In the genomic region with DNA sequence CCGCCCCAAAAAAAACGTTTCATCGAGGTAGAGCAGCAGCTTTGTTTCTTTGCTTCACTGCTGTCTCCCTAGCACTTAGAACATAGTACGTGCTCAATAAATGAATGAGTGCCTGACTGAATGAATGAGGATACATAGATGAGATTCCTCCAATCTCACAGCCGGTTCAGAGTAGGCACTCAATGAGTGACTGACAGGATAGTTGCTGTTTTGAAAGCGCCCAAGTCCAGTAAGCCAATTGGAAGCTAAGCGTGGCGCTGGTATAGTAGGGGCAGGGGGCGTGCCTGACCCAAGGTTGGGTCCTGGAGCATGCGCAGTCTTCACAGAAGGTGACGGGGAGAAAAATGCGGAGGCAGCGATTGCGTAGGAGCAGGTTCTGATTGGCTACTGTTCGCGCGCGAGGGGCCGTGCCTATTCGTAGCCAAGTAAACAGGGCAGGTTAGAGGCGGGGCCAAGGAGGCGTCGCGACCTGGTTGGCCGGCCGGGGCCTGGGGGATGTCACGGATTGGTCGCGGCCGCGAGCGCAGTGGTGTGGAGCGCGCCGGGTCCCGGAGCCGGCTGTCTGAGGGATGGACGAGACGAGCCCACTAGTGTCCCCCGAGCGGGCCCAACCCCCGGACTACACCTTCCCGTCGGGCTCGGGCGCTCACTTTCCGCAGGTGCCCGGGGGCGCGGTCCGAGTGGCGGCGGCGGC, we compare ENCODE assay signal across 8 cellular contexts. TPM values are rescaled to one million over a fixed set of nuclear protein-coding genes. Genes with fewer than 3 reads are reported as not detected.
DNase-seq lines count a peak whose midpoint lies in the region; ATAC-seq, FAIRE-seq and TF ChIP-seq lines count a peak whose summit lies in the region.

PI4K2A (plus strand) TSS at position 498 of the 694 bp plus-strand sequence; CDS start at position 570, 72 bp downstream.

- peak; percentile 99 for ATAC-seq in HG02840 (IDR thresholded peaks at IDR 0.05; ENCODE audit: low FRiP score, unreplicated experiment)

- peak; percentile 81 to 94 for TF ChIP-seq EP300 in tibial nerve (IDR thresholded peaks at IDR 0.05)

- peaks cover 30% of the 10 kb centered on the region for H3K79me2 ChIP-seq in parathyroid adenoma

- peak within 1 kb of the TSS; percentile 63 for H3K9ac ChIP-seq in parathyroid adenoma

- 5% methylated on average over 24 to 26 of the region's 54 CpGs for WGBS in tibial nerve, 2 donors

- TF ChIP-seq POLR2A in GM12892 (IDR thresholded peaks at IDR 0.05; ENCODE audit: low read depth, low read length) (peak; percentile 79; the same call in 1 of the 2 replicates), tibial nerve (IDR thresholded peaks at IDR 0.05) (peak; percentile 88 to 90)

- H3K27ac ChIP-seq in cardiac muscle cell (peak within 1 kb of the TSS; percentile 89), parathyroid adenoma (peak within 1 kb of the TSS; percentile 64), tibial nerve (peak within 1 kb of the TSS; percentile 71 to 92 (median 90))

- DNase-seq in GM12892 (ENCODE audit: insufficient read length), result peak; percentile 94
- DNase-seq in NCI-H1436 (lab: John Stamatoyannopoulos, UW), result peak; percentile 99
- peak; percentile 98 for DNase-seq in SW480 (ENCODE audit: low spot score)
- DNase-seq in activated naive CD8-positive, alpha-beta T cell treated with anti-CD3 and anti-CD28 coated beads, Interleukin-2, amount 50 U/mL, for 16 hours (ENCODE audit: low read depth, low spot score), result peak; percentile 98
- peak; percentile 100 for DNase-seq in cardiac muscle cell (ENCODE audit: low read depth in 1 of 2, low spot score in 1 of 2)
- peak; percentile 98 for DNase-seq in tibial nerve (ENCODE audit: low spot score in 2 of 2)

- H3K36me3 ChIP-seq in cardiac muscle cell (no peaks in the 10 kb centered on the region), parathyroid adenoma (ENCODE audit: control insufficient read depth, insufficient read depth, low read length) (no peaks in the 10 kb centered on the region), tibial nerve (peaks cover 0 to 17% (median 0%) of the 10 kb centered on the region in 3 donors)

- peak within 1 kb of the TSS; percentile 86 for H3K4me2 ChIP-seq in parathyroid adenoma (ENCODE audit: low read length)

- H3K9me3 ChIP-seq in cardiac muscle cell (ENCODE audit: low read depth) (no peaks in the 10 kb centered on the region), parathyroid adenoma (ENCODE audit: control insufficient read depth, low read length) (no peaks in the 10 kb centered on the region), tibial nerve (no peaks in the 10 kb centered on the region)

- peak within 1 kb of the TSS; percentile 72 for H2AFZ ChIP-seq in parathyroid adenoma

- peak; percentile 99 for FAIRE-seq in GM12892 (lab: Jason Lieb, UNC)

- TF ChIP-seq CTCF in cardiac muscle cell (IDR thresholded peaks at IDR 0.05; ENCODE audit: low read depth, low read length) (no peak), parathyroid adenoma (IDR thresholded peaks at IDR 0.05) (no peak), tibial nerve (IDR thresholded peaks at IDR 0.05) (peak in 2 of 5 experiments; percentile 15 to 35)

- H3K4me3 ChIP-seq in cardiac muscle cell (peak within 1 kb of the TSS; percentile 70), parathyroid adenoma (ENCODE audit: low read depth, low read length) (peak within 1 kb of the TSS; percentile 75), tibial nerve (peak within 1 kb of the TSS; percentile 69 to 92 (median 90))

- H3K4me1 ChIP-seq in cardiac muscle cell (ENCODE audit: low read depth) (peaks cover 5% of the 10 kb centered on the region), parathyroid adenoma (peaks cover 10% of the 10 kb centered on the region), tibial nerve (peaks cover 6 to 29% (median 16%) of the 10 kb centered on the region in 4 donors)

- H3K27me3 ChIP-seq in cardiac muscle cell, result no peaks in the 10 kb centered on the region
- H3K27me3 ChIP-seq in parathyroid adenoma (ENCODE audit: control insufficient read depth, insufficient read depth, low read length), result no peaks in the 10 kb centered on the region
- H3K27me3 ChIP-seq in tibial nerve, result no peaks in the 10 kb centered on the region

RNA-seq across cellular contexts. Expression of gene PI4K2A, which starts in this region (rescaled TPM):
- polyA plus RNA-seq in GM12892 (2012; ENCODE audit: missing spikeins), result 7.2 TPM
- total RNA-seq in cardiac muscle cell (19.7 and 24.9 TPM in 2 replicates), tibial nerve (10 to 100 TPM; 17.0 to 29.1 (median 21.0) TPM)
- polyA plus RNA-seq in cardiac muscle cell, result 15.8 and 20.1 TPM in 2 replicates

Comparison
In these comparisons a context has a peak if more than half of its experiments do, and no peak if none do; other contexts are left out.
1. Peak in every context shown above with its lines: DNase-seq, ATAC-seq, H3K4me3 ChIP-seq and H3K27ac ChIP-seq.